30 cellular contexts compared by ENCODE assay signal in genomic region chr17:51957746-51958145, GRCh38.
"Had no signal": no experiment of that assay in that cellular context is flagged by ENCODE, and none has a peak within 500 bp of the region (broad histone marks: within the 10 kb centered on the region; RNA-seq: fewer than 3 reads in every experiment).

No MANE protein-coding gene starts in this region.

- H3K36me3 Mint-ChIP-seq: activated naive CD4-positive, alpha-beta T cell treated with anti-CD3 and anti-CD28 coated beads, Interleukin-2, amount 10 ng/mL, durations not matched to agents 7 days and 5 days; activated naive CD8-positive, alpha-beta T cell treated with anti-CD3 and anti-CD28 coated beads, Interleukin-2, amount 10 ng/mL, durations not matched to agents 7 days and 5 days; brain had no signal

- FAIRE-seq: endometrium, endothelial cell of umbilical vein, frontal cortex had no signal

- H3K27me3 ChIP-seq: ascending aorta, breast epithelium, cardiac muscle cell, colonic mucosa, esophagus squamous epithelium, heart left ventricle had no signal

- H3K9me3 ChIP-seq: ascending aorta, colonic mucosa had no signal

- H3K4me3 Mint-ChIP-seq: activated CD4-positive, alpha-beta memory T cell treated with anti-CD3 and anti-CD28 coated beads, Interleukin-2, amount 10 ng/mL, durations not matched to agents 7 days and 5 days; activated CD4-positive, alpha-beta T cell treated with anti-CD3 and anti-CD28 coated beads, Interleukin-2, amount 10 ng/mL, durations not matched to agents 7 days and 5 days; activated naive CD4-positive, alpha-beta T cell treated with anti-CD3 and anti-CD28 coated beads, Interleukin-2, amount 10 ng/mL, durations not matched to agents 7 days and 5 days; activated naive CD8-positive, alpha-beta T cell treated with anti-CD3 and anti-CD28 coated beads, Interleukin-2, amount 10 ng/mL, durations not matched to agents 7 days and 5 days; activated T-cell treated with anti-CD3 and anti-CD28 coated beads, Interleukin-2, amount 50 U/mL, for 24 hours; activated T-cell treated with anti-CD3 and anti-CD28 coated beads, Interleukin-2, amount 50 U/mL, for 72 hours; brain; WTC11 had no signal

- H3K27ac ChIP-seq: ascending aorta, breast epithelium, cardiac muscle cell, colonic mucosa, epithelial cell of prostate, esophagus squamous epithelium, heart left ventricle had no signal

- H3K4me3 ChIP-seq: ascending aorta, breast epithelium, cardiac muscle cell, colonic mucosa, esophagus squamous epithelium, heart left ventricle had no signal

- H3K27me3 Mint-ChIP-seq: activated CD4-positive, alpha-beta memory T cell treated with anti-CD3 and anti-CD28 coated beads, Interleukin-2, amount 10 ng/mL, durations not matched to agents 7 days and 5 days; activated naive CD8-positive, alpha-beta T cell treated with anti-CD3 and anti-CD28 coated beads, Interleukin-2, amount 10 ng/mL, durations not matched to agents 7 days and 5 days; brain had no signal

- H3K27ac Mint-ChIP-seq: activated CD4-positive, alpha-beta memory T cell treated with anti-CD3 and anti-CD28 coated beads, Interleukin-2, amount 10 ng/mL, durations not matched to agents 7 days and 5 days; activated CD4-positive, alpha-beta T cell treated with anti-CD3 and anti-CD28 coated beads, Interleukin-2, amount 10 ng/mL, durations not matched to agents 7 days and 5 days; activated naive CD4-positive, alpha-beta T cell treated with anti-CD3 and anti-CD28 coated beads, Interleukin-2, amount 10 ng/mL, durations not matched to agents 7 days and 5 days; activated naive CD4-positive, alpha-beta T cell treated with anti-CD3 and anti-CD28 coated beads, Interleukin-2, amount 50 U/mL, for 72 hours; activated naive CD8-positive, alpha-beta T cell treated with anti-CD3 and anti-CD28 coated beads, Interleukin-2, amount 10 ng/mL, durations not matched to agents 7 days and 5 days; activated T-cell treated with anti-CD3 and anti-CD28 coated beads, Interleukin-2, amount 50 U/mL, for 24 hours; activated T-cell treated with anti-CD3 and anti-CD28 coated beads, Interleukin-2, amount 50 U/mL, for 72 hours; WTC11 had no signal

- H3K4me1 Mint-ChIP-seq: activated CD4-positive, alpha-beta memory T cell treated with anti-CD3 and anti-CD28 coated beads, Interleukin-2, amount 10 ng/mL, durations not matched to agents 7 days and 5 days; activated CD4-positive, alpha-beta T cell treated with anti-CD3 and anti-CD28 coated beads, Interleukin-2, amount 10 ng/mL, durations not matched to agents 7 days and 5 days; activated naive CD4-positive, alpha-beta T cell treated with anti-CD3 and anti-CD28 coated beads, Interleukin-2, amount 10 ng/mL, durations not matched to agents 7 days and 5 days; activated naive CD8-positive, alpha-beta T cell treated with anti-CD3 and anti-CD28 coated beads, Interleukin-2, amount 10 ng/mL, durations not matched to agents 7 days and 5 days; WTC11 had no signal

- H3K36me3 ChIP-seq: ascending aorta, breast epithelium, cardiac muscle cell, colonic mucosa, esophagus squamous epithelium, heart left ventricle had no signal

- H3K4me1 ChIP-seq: ascending aorta, breast epithelium, colonic mucosa, esophagus squamous epithelium, heart left ventricle had no signal

- DNase-seq: activated CD4-positive, alpha-beta memory T cell treated with anti-CD3 and anti-CD28 coated beads, Interleukin-2, amount 10 ng/mL, durations not matched to agents 7 days and 5 days; activated CD4-positive, alpha-beta T cell treated with anti-CD3 and anti-CD28 coated beads for 1 hour; activated CD4-positive, alpha-beta T cell treated with anti-CD3 and anti-CD28 coated beads for 4 hours; activated CD4-positive, alpha-beta T cell treated with anti-CD3 and anti-CD28 coated beads, Interleukin-2, amount 10 ng/mL, durations not matched to agents 7 days and 5 days; activated CD4-positive, alpha-beta T cell treated with anti-CD3 and anti-CD28 coated beads, Interleukin-2, amount 50 U/mL, for 4 hours; activated CD8-positive, alpha-beta memory T cell treated with anti-CD3 and anti-CD28 coated beads, Interleukin-2, amount 50 U/mL, for 48 hours; activated gamma-delta T cell; activated naive CD4-positive, alpha-beta T cell; activated naive CD4-positive, alpha-beta T cell treated with anti-CD3 and anti-CD28 coated beads, Interleukin-2, amount 10 ng/mL, durations not matched to agents 7 days and 5 days; activated naive CD8-positive, alpha-beta T cell treated with anti-CD3 and anti-CD28 coated beads, Interleukin-2, amount 10 ng/mL, durations not matched to agents 7 days and 5 days; activated T-cell treated with anti-CD3 and anti-CD28 coated beads for 4 hours; activated T-cell treated with anti-CD3 and anti-CD28 coated beads, Interleukin-2, amount 50 U/mL, for 24 hours; activated T-cell treated with anti-CD3 and anti-CD28 coated beads, Interleukin-2, amount 50 U/mL, for 72 hours; central memory CD4-positive, alpha-beta T cell; cerebellar nuclear complex; colonic mucosa; effector CD8-positive, alpha-beta T cell; esophagus squamous epithelium; heart left ventricle; T-helper 2 cell had no signal

- ATAC-seq: activated naive CD4-positive, alpha-beta T cell treated with anti-CD3 and anti-CD28 coated beads, Interleukin-2, amount 50 U/mL, for 72 hours; activated T-cell treated with anti-CD3 and anti-CD28 coated beads, Interleukin-2, amount 50 U/mL, for 72 hours; heart left ventricle; WTC11 had no signal
